ENCODE assay signal across 16 cellular contexts in genomic region chr2:207801259-207801658, GRCh38. TPM values are rescaled to one million over a fixed set of nuclear protein-coding genes. Genes with fewer than 3 reads are reported as not detected.
A peak's percentile ranks its signal among the peaks of the same experiment; 100 is the strongest.
DNase-seq lines count a peak whose midpoint lies in the region; ATAC-seq, FAIRE-seq and TF ChIP-seq lines count a peak whose summit lies in the region.
"Had no signal": no experiment of that assay in that cellular context is flagged by ENCODE, and none has a peak within 500 bp of the region (broad histone marks: within the 10 kb centered on the region; RNA-seq: fewer than 3 reads in every experiment).

No MANE protein-coding gene starts in this region.

- WGBS in A549 (ENCODE audit: missing lambda C conversion rate): 32% methylated on average over 3 of the region's 3 CpGs
- 11% methylated on average over 3 of the region's 3 CpGs for WGBS in hepatocyte (ENCODE audit: low lambda C conversion rate, missing lambda C conversion rate)
- 25 to 33% methylated on average over 2 to 3 of the region's 3 CpGs for WGBS in transverse colon (ENCODE audit: low coverage in 1 of 2), 2 donors

- no peaks in the 10 kb centered on the region for H3K79me2 ChIP-seq in hepatocyte

- CTCF ChIA-PET in A549 (lab: Yijun Ruan, JAX): no interaction called here

- H3K36me3 ChIP-seq in hepatocyte (replicated peaks; ENCODE audit: insufficient read depth, low read depth) (no peaks in the 10 kb centered on the region), transverse colon (no peaks in the 10 kb centered on the region)
- H3K36me3 ChIP-seq: SJSA1, upper lobe of left lung had no signal

- in situ Hi-C loops in G401 (cut with HindIII; ENCODE audit: low sequenced_read_pairs): no loop called here
- in situ Hi-C loops in transverse colon (cut with MboI; ENCODE audit: low pct_ligation_motif_present in 1 of 4, low pct_unique_long_range_greater_than_20kb in 1 of 4, low sequenced_read_pairs in 3 of 4): no loop called here

- FAIRE-seq in A549 (lab: Jason Lieb, UNC): no peak
- FAIRE-seq: GM12878 had no signal

- H3K4me3 ChIP-seq in A549 (no peak overlapping the region), hepatocyte (no peak overlapping the region), transverse colon (no peak overlapping the region)
- H3K4me3 ChIP-seq: GM12878, SJSA1, upper lobe of left lung had no signal

- H4K20me1 ChIP-seq in hepatocyte (ENCODE audit: insufficient read depth, poor library complexity, severe bottlenecking): no peaks in the 10 kb centered on the region

- H3K27ac ChIP-seq in A549 (peak overlapping the region; percentile 52 to 69), hepatocyte (peak overlapping the region; percentile 73), transverse colon (no peak overlapping the region)
- H3K27ac ChIP-seq: SJSA1, upper lobe of left lung had no signal

- H3K27me3 ChIP-seq in hepatocyte: no peaks in the 10 kb centered on the region
- no peaks in the 10 kb centered on the region for H3K27me3 ChIP-seq in transverse colon
- H3K27me3 ChIP-seq: SJSA1, upper lobe of left lung had no signal

- TF ChIP-seq EP300 in A549 (IDR thresholded peaks at IDR 0.05) (no peak), transverse colon (IDR thresholded peaks at IDR 0.05; ENCODE audit: low read depth) (no peak)

- no peaks in the 10 kb centered on the region for H3K9me2 ChIP-seq in hepatocyte (replicated peaks; ENCODE audit: insufficient read depth)

- H3K4me1 ChIP-seq in A549 (peaks cover 51% of the 10 kb centered on the region), hepatocyte (ENCODE audit: insufficient read depth) (peaks cover 13% of the 10 kb centered on the region), transverse colon (peaks cover 0 to 28% (median 20%) of the 10 kb centered on the region in 4 donors)
- H3K4me1 ChIP-seq: SJSA1 had no signal

- H3K4me2 ChIP-seq in A549: peak overlapping the region; percentile 55
- H3K4me2 ChIP-seq in hepatocyte: peak overlapping the region; percentile 61

- H3K9me3 ChIP-seq in A549 (no peaks in the 10 kb centered on the region), hepatocyte (ENCODE audit: low read depth) (no peaks in the 10 kb centered on the region), transverse colon (no peaks in the 10 kb centered on the region)
- H3K9me3 ChIP-seq: SJSA1, upper lobe of left lung had no signal

- intact Hi-C loops in transverse colon (cut with DNase I; ENCODE audit: low total_unique reads): no loop called here

- POLR2A ChIA-PET in A549 (lab: Yijun Ruan, JAX): interaction anchor here (0.7 to 1.2 kb wide), 2 partner anchors 9 kb away, joined by 5 to 6 read pairs; no protein-coding TSS in a partner anchor

- no peak overlapping the region for H2AFZ ChIP-seq in hepatocyte

- TF ChIP-seq RAD21 in A549 (conservative IDR thresholded peaks at IDR 0.05 in 1 of 2, IDR thresholded peaks at IDR 0.05 in 1 of 2): no peak

- no peak for ATAC-seq in A549
- ATAC-seq: GM12878 had no signal

- DNase-seq in A549 (ENCODE audit: low read depth in 1 of 2, low spot score in 1 of 2) (no peak), HuH-7 (ENCODE audit: low spot score) (peak; percentile 41), NCI-H460 (ENCODE audit: extremely low read depth, low read depth) (peak; percentile 49), hepatocyte (ENCODE audit: low spot score) (peak; percentile 47), G401 (ENCODE audit: low spot score) (no peak), dermis blood vessel endothelial cell (no peak), OCI-M2 (lab: John Stamatoyannopoulos, UW; ENCODE audit: unreplicated experiment) (no peak), transverse colon (no peak)
- DNase-seq: activated CD4-positive, alpha-beta T cell treated with anti-CD3 and anti-CD28 coated beads for 48 hours; activated T-cell treated with anti-CD3 and anti-CD28 coated beads for 4 hours; CD4-positive, alpha-beta memory T cell; kidney glomerular epithelial cell; NCI-H2029; upper lobe of left lung had no signal

- TF ChIP-seq POLR2A in A549 (IDR thresholded peaks at IDR 0.05; ENCODE audit: low read length): no peak
- TF ChIP-seq POLR2A in transverse colon (IDR thresholded peaks at IDR 0.05): no peak

- TF ChIP-seq CTCF in A549 (IDR thresholded peaks at IDR 0.05) (no peak), hepatocyte (IDR thresholded peaks at IDR 0.05; ENCODE audit: poor library complexity) (no peak), transverse colon (IDR thresholded peaks at IDR 0.05) (no peak)

TF ChIP-seq in A549, 52 proteins besides CTCF, POLR2A, EP300 and RAD21:
- no peak for TF ChIP-seq MAX (IDR thresholded peaks at IDR 0.05)
- TF ChIP-seq KDM5A (IDR thresholded peaks at IDR 0.05): no peak
- TF ChIP-seq ZNF302 (CRISPR knock-in tag; IDR thresholded peaks at IDR 0.05): no peak
- no peak for TF ChIP-seq ZC3H11A (IDR thresholded peaks at IDR 0.05)
- TF ChIP-seq JUN (IDR thresholded peaks at IDR 0.05): no peak
- no peak for TF ChIP-seq SREBF2 (IDR thresholded peaks at IDR 0.05)
- no peak for TF ChIP-seq BHLHE40 (IDR thresholded peaks at IDR 0.05; ENCODE audit: low read depth, low read length)
- TF ChIP-seq ZFP36 (IDR thresholded peaks at IDR 0.05; ENCODE audit: borderline replicate concordance, partially characterized antibody): no peak
- no peak for TF ChIP-seq MYC (IDR thresholded peaks at IDR 0.05; ENCODE audit: borderline replicate concordance, low read length)
- TF ChIP-seq CBX2 (IDR thresholded peaks at IDR 0.05; ENCODE audit: borderline replicate concordance, low read depth): no peak
- no peak for TF ChIP-seq USF2 (IDR thresholded peaks at IDR 0.05)
- no peak for TF ChIP-seq ESRRA (IDR thresholded peaks at IDR 0.05; ENCODE audit: borderline replicate concordance, low read length)
- TF ChIP-seq HOXA7 (CRISPR knock-in tag; IDR thresholded peaks at IDR 0.05): no peak
- no peak for TF ChIP-seq RNF2 (IDR thresholded peaks at IDR 0.05; ENCODE audit: borderline replicate concordance, low read depth)

RNA-seq across cellular contexts. Expression of gene FZD5, which starts 31.6 kb away (rescaled TPM):
- polyA plus RNA-seq in A549 (2011; rRNA removed): 6.7 and 7.5 TPM in 2 replicates
- 2.5 and 4.2 TPM in 2 replicates for polyA plus RNA-seq in A549 (2012; cell fraction: cytosol; rRNA removed)
- polyA plus RNA-seq in A549 (2012; cell fraction: nucleus; rRNA removed): 3.3 and 4.4 TPM in 2 replicates
- 3.9 to 4.9 TPM (median 4.9 TPM) in 3 replicates for polyA plus RNA-seq in A549 (2017; fragmentation: RNase III; extraction: RNeasy Plus Mini Kit Qiagen cat#74134 plus additional on column Dnase treatment)
- 8.3 and 8.9 TPM in 2 replicates for polyA minus RNA-seq in A549 (2011; rRNA and poly(A)+ RNA removed)
- 13.0 and 14.4 TPM in 2 replicates for total RNA-seq in NCI-H460 (2014; rRNA removed; shearing (Covaris generic))
- 13.1 and 14.4 TPM in 2 replicates for polyA plus RNA-seq in NCI-H460 (2014; cell fraction: nucleus; rRNA removed)
- total RNA-seq in hepatocyte: 43.3 and 47.2 TPM in 2 replicates
- 14.4 and 16.8 TPM in 2 replicates for polyA plus RNA-seq in hepatocyte
- 30.5 and 30.8 TPM in 2 replicates for total RNA-seq in G401 (2014; rRNA removed; shearing (Covaris generic))
- total RNA-seq in dermis blood vessel endothelial cell: 5.3 and 5.4 TPM in 2 replicates
- 100 to 1,000 TPM in 3 of 4 donors, 10 to 100 TPM in 1; 70.3 to 150 (median 141) TPM for total RNA-seq in transverse colon

Comparison
In these comparisons a context has a peak if more than half of its experiments do, and no peak if none do; other contexts are left out.
1. DNase-seq: peak in HuH-7 (single experiment), NCI-H460 (single experiment) and hepatocyte (single experiment); none in A549 (0 of 2), G401 (single experiment), dermis blood vessel endothelial cell (single experiment), OCI-M2 (single experiment) and transverse colon (single experiment).
2. H3K27ac ChIP-seq: peak in A549 (2 of 2) and hepatocyte (single experiment); none in transverse colon (0 of 4).